Comparison of ENCODE assay signal across 1 cellular context in genomic region chr5:80760680-80761079, GRCh38.
TF ChIP-seq lines count a peak whose summit lies in the region.

No MANE protein-coding gene starts in this region.

TF ChIP-seq in K562, 482 proteins besides CTCF, POLR2A, EP300 and RAD21:
- 0 out of 2 replicates have a peak, but pooled peaks have one; percentile 12 for TF ChIP-seq HCFC1 (IDR thresholded peaks at IDR 0.05; ENCODE audit: low read depth, low read length)
- TF ChIP-seq ZBTB49 (CRISPR knock-in tag; IDR thresholded peaks at IDR 0.05; ENCODE audit: borderline replicate concordance) = no peak
- no peak for TF ChIP-seq ZNF212 (CRISPR knock-in tag; IDR thresholded peaks at IDR 0.05)
